37 cellular contexts compared by ENCODE assay signal in genomic region chr16:20681821-20682736, GRCh38. TPM values are rescaled to one million over a fixed set of nuclear protein-coding genes. Genes with fewer than 3 reads are reported as not detected.
DNase-seq lines count a peak whose midpoint lies in the region; ATAC-seq, FAIRE-seq and TF ChIP-seq lines count a peak whose summit lies in the region.
"Had no signal": no experiment of that assay in that cellular context is flagged by ENCODE, and none has a peak within 500 bp of the region (broad histone marks: within the 10 kb centered on the region; RNA-seq: fewer than 3 reads in every experiment).

No MANE protein-coding gene starts in this region.

- in situ Hi-C loops in K562 (cut with MboI): no loop called here

- intact Hi-C loops in left ventricle myocardium inferior (cut with micrococcal nuclease) (no loop called here), Right ventricle myocardium superior (cut with DNase I) (no loop called here), K562 (cut with micrococcal nuclease) (loop anchor here (5.0 kb wide), 1 partner anchor 60 kb away; the partner anchor contains the start of gene THUMPD1), pancreas (cut with DNase I) (no loop called here)

- peak in 1 of 2 experiments; percentile 30; a peak in 2 of 4 replicates for TF ChIP-seq RAD21 in K562 (CRISPR knock-in tag; conservative IDR thresholded peaks at IDR 0.05 in 1 of 2, IDR thresholded peaks at IDR 0.05 in 1 of 2)

- no peak for ATAC-seq in Right ventricle myocardium superior (ENCODE audit: poor library complexity)
- ATAC-seq in K562: peak; percentile 72
- ATAC-seq in pancreas: no peak
- no peak for ATAC-seq in GM21723 (IDR thresholded peaks at IDR 0.05; ENCODE audit: unreplicated experiment)
- ATAC-seq: activated naive CD8-positive, alpha-beta T cell treated with anti-CD3 and anti-CD28 coated beads, Interleukin-2, amount 50 U/mL, for 24 hours; Panc1; right cardiac atrium had no signal

- POLR2A ChIA-PET in K562 (lab: Yijun Ruan, JAX): interaction anchor here (0.5 to 2.9 kb wide), 9 partner anchors 9 to 69 kb away, joined by 3 to 14 read pairs (median 3); no protein-coding TSS in a partner anchor

- DNase-seq in left ventricle myocardium inferior (no peak), Right ventricle myocardium superior (no peak), K562 (ENCODE audit: extremely low read depth in 1 of 4, low spot score in 3 of 4) (peak in 1 of 4 experiments; percentile 82), left kidney (ENCODE audit: low read depth, low spot score) (peak; percentile 1), 8988T (no peak), pancreas (no peak)
- DNase-seq in activated CD4-positive, CD25-positive, alpha-beta regulatory T cell treated with anti-CD3 and anti-CD28 coated beads, Interleukin-2, amount 50 U/mL, for 72 hours: no peak
- DNase-seq: activated CD4-positive, alpha-beta memory T cell treated with anti-CD3 and anti-CD28 coated beads for 36 hours; activated CD4-positive, alpha-beta T cell treated with anti-CD3 and anti-CD28 coated beads for 1 hour; activated CD8-positive, alpha-beta memory T cell treated with anti-CD3 and anti-CD28 coated beads, Interleukin-2, amount 50 U/mL, for 4 hours; activated naive CD4-positive, alpha-beta T cell; activated naive CD8-positive, alpha-beta T cell treated with anti-CD3 and anti-CD28 coated beads, Interleukin-2, amount 50 U/mL, for 24 hours; CD4-positive, CD25-positive, alpha-beta regulatory T cell; DMS79 treated with DMSO at 0.1 percent for 48 hours; effector CD4-positive, alpha-beta T cell; GDM1; GM23248; HFFc6; Kasumi-1; NCI-H1417 treated with DMSO at 0.1 percent for 48 hours; NCI-H2081; NCI-H524 treated with DMSO at 0.1 percent for 48 hours; nephron progenitor cell; right cardiac atrium; SHP77 treated with DMSO at 0.1 percent for 48 hours; stimulated activated CD4-positive, alpha-beta T cell treated with anti-CD3 and anti-CD28 coated beads, Interleukin-4, amount 100 ng/mL, for 1 hour; T-helper 2 cell had no signal

- H3K4me3 ChIP-seq in left ventricle myocardium inferior (peak overlapping the region; percentile 12), K562 (no peak overlapping the region), pancreas (no peak overlapping the region)
- H3K4me3 ChIP-seq: cardiac muscle cell, GM23248, tibial nerve had no signal

- H3K36me3 ChIP-seq in left ventricle myocardium inferior (no peaks in the 10 kb centered on the region), K562 (ENCODE audit: control insufficient read depth, insufficient read depth, low read length) (no peaks in the 10 kb centered on the region; the same call in 2 of the 3 replicates), pancreas (no peaks in the 10 kb centered on the region)
- H3K36me3 ChIP-seq: cardiac muscle cell, tibial nerve had no signal

- H3K27ac ChIP-seq in left ventricle myocardium inferior (replicated peaks): peak overlapping the region; percentile 37
- H3K27ac ChIP-seq in K562 (ENCODE audit: extremely low read depth, low read depth, low read length): peak overlapping the region; percentile 78
- H3K27ac ChIP-seq in pancreas: no peak overlapping the region
- H3K27ac ChIP-seq: cardiac muscle cell, epithelial cell of prostate, GM23248, parathyroid adenoma, tibial nerve had no signal

- peak; percentile 67 for FAIRE-seq in K562 (lab: Jason Lieb, UNC)
- no peak for FAIRE-seq in pancreas (lab: Jason Lieb, UNC)
- FAIRE-seq: astrocyte, colon had no signal

- H3K4me1 ChIP-seq in left ventricle myocardium inferior: peaks cover 9% of the 10 kb centered on the region
- H3K4me1 ChIP-seq in K562 (replicated peaks in 1 of 2; ENCODE audit: control insufficient read depth in 2 of 2, insufficient read depth in 2 of 2, low read length in 2 of 2): peaks cover 3 to 31% of the 10 kb centered on the region in 2 experiments; a peak in 2 of 5 replicates
- peaks cover 3 to 7% (median 4%) of the 10 kb centered on the region in 3 donors for H3K4me1 ChIP-seq in pancreas
- H3K4me1 ChIP-seq: tibial nerve had no signal

- CTCF ChIA-PET in K562 (lab: Yijun Ruan, JAX; ENCODE audit: low intra/inter-chr PET ratio): no interaction called here

- BruUV-seq in K562 (replicated peaks; lab: Mats Ljungman, UMichigan): no TSS peak

- H4K20me1 ChIP-seq in K562 (replicated peaks; ENCODE audit: control insufficient read depth, insufficient read depth, low read length): no peaks in the 10 kb centered on the region

- peak overlapping the region; percentile 52 for H2AFZ ChIP-seq in K562 (ENCODE audit: low read depth, low read length)
- H2AFZ ChIP-seq: GM23248, parathyroid adenoma had no signal

- no peak for TF ChIP-seq POLR2A in K562 (conservative IDR thresholded peaks at IDR 0.05)

- H3K27me3 ChIP-seq in left ventricle myocardium inferior (ENCODE audit: low read depth) (no peaks in the 10 kb centered on the region), K562 (ENCODE audit: control insufficient read depth in 2 of 2, insufficient read depth in 2 of 2, low read length in 2 of 2) (no peaks in the 10 kb centered on the region), pancreas (no peaks in the 10 kb centered on the region)
- H3K27me3 ChIP-seq: cardiac muscle cell, tibial nerve had no signal

- H3K9ac ChIP-seq in K562 (ENCODE audit: insufficient read depth in 1 of 2, low read depth in 2 of 2, low read length in 2 of 2): peak overlapping the region; percentile 26 to 48; a peak in 3 of 4 replicates
- H3K9ac ChIP-seq: GM23248, parathyroid adenoma had no signal

- 0 out of 3 replicates have a peak, but pooled peaks cover 3% of the 10 kb centered on the region for H3K79me2 ChIP-seq in K562 (ENCODE audit: control insufficient read depth, insufficient read depth, low read length)
- H3K79me2 ChIP-seq: parathyroid adenoma had no signal

- no peak for TF ChIP-seq CTCF in left ventricle myocardium inferior (IDR thresholded peaks at IDR 0.05; ENCODE audit: borderline replicate concordance)
- no peak for TF ChIP-seq CTCF in K562 (IDR thresholded peaks at IDR 0.05 in 2 of 3, conservative IDR thresholded peaks at IDR 0.05 in 1 of 3; ENCODE audit: insufficient read depth in 2 of 3, low read depth in 1 of 3, low read length in 3 of 3)
- TF ChIP-seq CTCF in pancreas (IDR thresholded peaks at IDR 0.05): no peak

- no peaks in the 10 kb centered on the region for H3K9me1 ChIP-seq in K562 (ENCODE audit: control insufficient read depth, insufficient read depth, low read length)

- peak overlapping the region; percentile 69 for H3K4me2 ChIP-seq in K562 (ENCODE audit: insufficient read depth, low read length)

- WGBS in K562 (ENCODE audit: insufficient coverage, low coverage, missing lambda C conversion rate): 18% methylated on average over 7 of the region's 7 CpGs
- WGBS in pancreas, 2 donors: 70 to 71% methylated on average over 7 of the region's 7 CpGs

- H3K9me3 ChIP-seq in left ventricle myocardium inferior (replicated peaks) (no peaks in the 10 kb centered on the region), K562 (replicated peaks; ENCODE audit: control insufficient read depth, insufficient read depth, low read depth, low read length) (no peaks in the 10 kb centered on the region), pancreas (no peaks in the 10 kb centered on the region)
- H3K9me3 ChIP-seq: tibial nerve had no signal

- peak; percentile 91 for TF ChIP-seq EP300 in K562 (IDR thresholded peaks at IDR 0.05; ENCODE audit: low read length)

RNA-seq across cellular contexts. Expression of gene ACSM1, which starts 15.4 kb away (rescaled TPM):
- 0.27 TPM for total RNA-seq in left ventricle myocardium inferior
- not detected for total RNA-seq in Right ventricle myocardium superior
- 0.49 and 0.53 TPM in 2 replicates for total RNA-seq in K562 (2011; cell fraction: chromatin; rRNA removed; ENCODE audit: low replicate concordance)
- total RNA-seq in K562 (2011; cell fraction: nucleolus; rRNA removed): 0.39 TPM in 1 of 2 replicates, not detected in the other
- 0.22 and 0.38 TPM in 2 replicates for total RNA-seq in K562 (2011; cell fraction: nucleoplasm; rRNA removed)
- total RNA-seq in K562 (2014; rRNA removed): 0.09 and 0.37 TPM in 2 replicates
- 0.25 and 0.29 TPM in 2 replicates for total RNA-seq in K562 (2014; rRNA removed; fragmentation: Illumina TruSeq; extraction: Trizol)
- 0.18 TPM in 1 of 2 replicates, not detected in the other for total RNA-seq in K562 (2015; rRNA removed; fragmentation: Illumina TruSeq; extraction: Trizol)
- total RNA-seq in K562 (2021): 0.20 and 0.24 TPM in 2 replicates
- 0.50 and 1.9 TPM in 2 replicates for polyA plus RNA-seq in K562 (2011; rRNA removed)
- 1.1 and 2.1 TPM in 2 replicates for polyA plus RNA-seq in K562 (2011; cell fraction: cytosol; rRNA removed)
- polyA plus RNA-seq in K562 (2011; cell fraction: nucleus; rRNA removed): 0.68 and 1.9 TPM in 2 replicates
- 0.22 and 2.0 TPM in 2 replicates for polyA plus RNA-seq in K562 (2012)
- 0.15 and 0.28 TPM in 2 replicates for polyA plus RNA-seq in K562 (2014; fragmentation: Illumina TruSeq; extraction: Trizol)
- under 1 TPM; 0.08 to 0.23 TPM for polyA plus RNA-seq in K562 (2014; fragmentation: Nextera tagmentation; extraction: Ambion mirVana)
- polyA plus RNA-seq in K562 (2014; rRNA removed): 0.11 and 0.16 TPM in 2 replicates
- polyA minus RNA-seq in K562 (2011; rRNA and poly(A)+ RNA removed): 0.70 and 0.99 TPM in 2 replicates
- polyA minus RNA-seq in K562 (2011; cell fraction: cytosol; rRNA and poly(A)+ RNA removed): not detected in 2 replicates
- polyA minus RNA-seq in K562 (2011; cell fraction: nucleus; rRNA and poly(A)+ RNA removed): 0.67 TPM in 1 of 2 replicates, not detected in the other
- 1 to 10 TPM in 3 of 6 donors, under 1 TPM in 3; 0.54 to 1.6 (median 0.87) TPM for total RNA-seq in pancreas
- 1 to 10 TPM in 1 of 2 donors, under 1 TPM in 1; 0.72 to 1.1 TPM for polyA plus RNA-seq in pancreas
- total RNA-seq: A172; activated CD4-positive, alpha-beta memory T cell treated with anti-CD3 and anti-CD28 coated beads for 36 hours; cardiac muscle cell; CD4-positive, CD25-positive, alpha-beta regulatory T cell; GM23248; HFFc6; lung microvascular endothelial cell had no signal
- polyA plus RNA-seq: cardiac muscle cell, GM23248 had no signal

RNA-seq across cellular contexts. Expression of gene THUMPD1, which starts 59.5 kb away (rescaled TPM):
- total RNA-seq in left ventricle myocardium inferior: 18.3 TPM
- 17.2 TPM for total RNA-seq in Right ventricle myocardium superior
- 40.9 and 98.8 TPM in 2 replicates for total RNA-seq in K562 (2011; cell fraction: chromatin; rRNA removed; ENCODE audit: low replicate concordance)
- total RNA-seq in K562 (2011; cell fraction: nucleolus; rRNA removed): 43.0 and 43.4 TPM in 2 replicates
- 37.9 and 44.9 TPM in 2 replicates for total RNA-seq in K562 (2011; cell fraction: nucleoplasm; rRNA removed)
- 64.0 and 89.4 TPM in 2 replicates for total RNA-seq in K562 (2014; rRNA removed)
- total RNA-seq in K562 (2014; rRNA removed; fragmentation: Illumina TruSeq; extraction: Trizol): 77.5 and 94.0 TPM in 2 replicates
- 92.6 and 101 TPM in 2 replicates for total RNA-seq in K562 (2015; rRNA removed; fragmentation: Illumina TruSeq; extraction: Trizol)
- 53.6 and 56.8 TPM in 2 replicates for total RNA-seq in K562 (2021)
- polyA plus RNA-seq in K562 (2011; rRNA removed): 42.2 and 42.7 TPM in 2 replicates
- polyA plus RNA-seq in K562 (2011; cell fraction: cytosol; rRNA removed): 55.6 and 89.3 TPM in 2 replicates
- polyA plus RNA-seq in K562 (2011; cell fraction: nucleus; rRNA removed): 31.3 and 35.5 TPM in 2 replicates
- 31.6 and 37.8 TPM in 2 replicates for polyA plus RNA-seq in K562 (2012)
- polyA plus RNA-seq in K562 (2014; fragmentation: Illumina TruSeq; extraction: Trizol): 54.0 and 57.4 TPM in 2 replicates
- 10 to 100 TPM; 37.8 to 41.0 TPM for polyA plus RNA-seq in K562 (2014; fragmentation: Nextera tagmentation; extraction: Ambion mirVana)
- polyA plus RNA-seq in K562 (2014; rRNA removed): 53.3 and 54.8 TPM in 2 replicates
- 85.1 and 110 TPM in 2 replicates for polyA minus RNA-seq in K562 (2011; rRNA and poly(A)+ RNA removed)
- polyA minus RNA-seq in K562 (2011; cell fraction: cytosol; rRNA and poly(A)+ RNA removed): 48.6 and 51.1 TPM in 2 replicates
- polyA minus RNA-seq in K562 (2011; cell fraction: nucleus; rRNA and poly(A)+ RNA removed): 82.7 and 131 TPM in 2 replicates
- total RNA-seq in pancreas: 10 to 100 TPM; 13.5 to 19.7 (median 15.9) TPM
- 10 to 100 TPM; 11.0 to 18.1 TPM for polyA plus RNA-seq in pancreas

Comparison
In these comparisons a context has a peak if more than half of its experiments do, and no peak if none do; other contexts are left out.
1. H3K27ac ChIP-seq: peak in left ventricle myocardium inferior (single experiment) and K562 (single experiment); none in pancreas (0 of 4).